In genomic region chr6:158143700-158144099, GRCh38 we compare ENCODE assay signal across 1 cellular context.
A peak's percentile ranks its signal among the peaks of the same experiment; 100 is the strongest.
TF ChIP-seq lines count a peak whose summit lies in the region.

No MANE protein-coding gene starts in this region.

TF ChIP-seq in HepG2, 621 proteins besides CTCF, POLR2A, EP300 and RAD21 (continued from another document and continues in another):
- TF ChIP-seq, protein P1, sequence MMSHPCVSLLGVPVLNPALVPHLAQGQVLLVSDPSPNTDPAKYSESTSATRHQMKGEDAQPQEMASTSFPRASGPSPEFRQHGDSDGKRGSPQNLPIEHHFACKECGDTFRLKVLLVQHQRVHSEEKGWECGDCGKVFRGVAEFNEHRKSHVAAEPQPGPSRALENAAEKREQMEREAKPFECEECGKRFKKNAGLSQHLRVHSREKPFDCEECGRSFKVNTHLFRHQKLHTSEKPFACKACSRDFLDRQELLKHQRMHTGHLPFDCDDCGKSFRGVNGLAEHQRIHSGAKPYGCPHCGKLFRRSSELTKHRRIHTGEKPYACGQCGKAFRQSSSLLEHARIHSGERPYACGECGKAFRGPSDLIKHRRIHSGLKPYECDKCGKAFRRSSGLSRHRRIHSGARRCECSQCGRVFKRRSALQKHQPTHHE (CRISPR knock-in tag; IDR thresholded peaks at IDR 0.05; ENCODE audit: borderline replicate concordance): no peak
- TF ChIP-seq KDM2A (CRISPR knock-in tag; IDR thresholded peaks at IDR 0.05; ENCODE audit: borderline replicate concordance, low read depth) (no peak), PITX1 (CRISPR knock-in tag; IDR thresholded peaks at IDR 0.05) (peak; percentile 36; the same call in 1 of the 2 replicates), TP53 (CRISPR knock-in tag; conservative IDR thresholded peaks at IDR 0.05) (no peak), KMT2A (CRISPR knock-in tag; IDR thresholded peaks at IDR 0.05) (no peak; the same call in 1 of the 2 replicates), ELF3 (CRISPR knock-in tag; IDR thresholded peaks at IDR 0.05) (no peak), NCOR1 (IDR thresholded peaks at IDR 0.05; ENCODE audit: borderline replicate concordance, low read length) (no peak), ZFP36L2 (CRISPR knock-in tag; IDR thresholded peaks at IDR 0.05) (no peak), HIC2 (CRISPR knock-in tag; IDR thresholded peaks at IDR 0.05; ENCODE audit: low read depth) (no peak), PRPF4 (IDR thresholded peaks at IDR 0.05; ENCODE audit: low read depth, low read length, poor library complexity, severe bottlenecking) (no peak), NFE2 (CRISPR knock-in tag; IDR thresholded peaks at IDR 0.05) (no peak), ZNF367 (CRISPR knock-in tag; IDR thresholded peaks at IDR 0.05; ENCODE audit: borderline replicate concordance) (no peak), ZNF644 (CRISPR knock-in tag; IDR thresholded peaks at IDR 0.05; ENCODE audit: low read depth) (no peak), STAT5B (CRISPR knock-in tag; IDR thresholded peaks at IDR 0.05) (no peak), ERF (CRISPR knock-in tag; IDR thresholded peaks at IDR 0.05) (no peak), GABPA (IDR thresholded peaks at IDR 0.05; ENCODE audit: low read depth, low read length) (no peak), GABPA (CRISPR knock-in tag; IDR thresholded peaks at IDR 0.05; ENCODE audit: low read depth) (0 out of 2 replicates have a peak, but pooled peaks have one; percentile 29), NR2F6 (IDR thresholded peaks at IDR 0.05) (no peak), NR2F6 (CRISPR knock-in tag; IDR thresholded peaks at IDR 0.05) (0 out of 2 replicates have a peak, but pooled peaks have one; percentile 19), RNF2 (conservative IDR thresholded peaks at IDR 0.05; ENCODE audit: low read depth) (no peak), CEBPB (IDR thresholded peaks at IDR 0.05; ENCODE audit: borderline replicate concordance, low read depth, low read length) (no peak), MAFF (IDR thresholded peaks at IDR 0.05; ENCODE audit: low read depth, low read length) (no peak), RBFOX2 (IDR thresholded peaks at IDR 0.05; ENCODE audit: low read depth, low read length) (no peak), FOXM1 (CRISPR knock-in tag; IDR thresholded peaks at IDR 0.05) (no peak), ZNF362 (CRISPR knock-in tag; IDR thresholded peaks at IDR 0.05; ENCODE audit: borderline replicate concordance) (no peak), ZNF629 (CRISPR knock-in tag; conservative IDR thresholded peaks at IDR 0.05) (no peak), YEATS2 (CRISPR knock-in tag; IDR thresholded peaks at IDR 0.05; ENCODE audit: borderline replicate concordance) (no peak), ZBTB7A (CRISPR knock-in tag; IDR thresholded peaks at IDR 0.05) (no peak), ZNF24 (IDR thresholded peaks at IDR 0.05) (no peak), ZNF558 (CRISPR knock-in tag; IDR thresholded peaks at IDR 0.05; ENCODE audit: borderline replicate concordance) (no peak), ZNF142 (CRISPR knock-in tag; IDR thresholded peaks at IDR 0.05) (no peak), ZSCAN22 (CRISPR knock-in tag; IDR thresholded peaks at IDR 0.05) (no peak), SUZ12 (IDR thresholded peaks at IDR 0.05; ENCODE audit: low read depth, low read length) (no peak), RFXAP (CRISPR knock-in tag; IDR thresholded peaks at IDR 0.05; ENCODE audit: borderline replicate concordance) (no peak)
- TF ChIP-seq, protein P2, sequence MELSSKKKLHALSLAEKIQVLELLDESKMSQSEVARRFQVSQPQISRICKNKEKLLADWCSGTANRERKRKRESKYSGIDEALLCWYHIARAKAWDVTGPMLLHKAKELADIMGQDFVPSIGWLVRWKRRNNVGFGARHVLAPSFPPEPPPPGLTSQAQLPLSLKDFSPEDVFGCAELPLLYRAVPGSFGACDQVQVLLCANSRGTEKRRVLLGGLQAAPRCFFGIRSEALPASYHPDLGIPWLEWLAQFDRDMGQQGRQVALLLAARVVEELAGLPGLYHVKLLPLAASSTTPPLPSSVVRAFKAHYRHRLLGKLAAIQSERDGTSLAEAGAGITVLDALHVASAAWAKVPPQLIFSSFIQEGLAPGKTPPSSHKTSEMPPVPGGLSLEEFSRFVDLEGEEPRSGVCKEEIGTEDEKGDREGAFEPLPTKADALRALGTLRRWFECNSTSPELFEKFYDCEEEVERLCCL (CRISPR knock-in tag; IDR thresholded peaks at IDR 0.05; ENCODE audit: borderline replicate concordance): no peak
- TF ChIP-seq, protein P3, sequence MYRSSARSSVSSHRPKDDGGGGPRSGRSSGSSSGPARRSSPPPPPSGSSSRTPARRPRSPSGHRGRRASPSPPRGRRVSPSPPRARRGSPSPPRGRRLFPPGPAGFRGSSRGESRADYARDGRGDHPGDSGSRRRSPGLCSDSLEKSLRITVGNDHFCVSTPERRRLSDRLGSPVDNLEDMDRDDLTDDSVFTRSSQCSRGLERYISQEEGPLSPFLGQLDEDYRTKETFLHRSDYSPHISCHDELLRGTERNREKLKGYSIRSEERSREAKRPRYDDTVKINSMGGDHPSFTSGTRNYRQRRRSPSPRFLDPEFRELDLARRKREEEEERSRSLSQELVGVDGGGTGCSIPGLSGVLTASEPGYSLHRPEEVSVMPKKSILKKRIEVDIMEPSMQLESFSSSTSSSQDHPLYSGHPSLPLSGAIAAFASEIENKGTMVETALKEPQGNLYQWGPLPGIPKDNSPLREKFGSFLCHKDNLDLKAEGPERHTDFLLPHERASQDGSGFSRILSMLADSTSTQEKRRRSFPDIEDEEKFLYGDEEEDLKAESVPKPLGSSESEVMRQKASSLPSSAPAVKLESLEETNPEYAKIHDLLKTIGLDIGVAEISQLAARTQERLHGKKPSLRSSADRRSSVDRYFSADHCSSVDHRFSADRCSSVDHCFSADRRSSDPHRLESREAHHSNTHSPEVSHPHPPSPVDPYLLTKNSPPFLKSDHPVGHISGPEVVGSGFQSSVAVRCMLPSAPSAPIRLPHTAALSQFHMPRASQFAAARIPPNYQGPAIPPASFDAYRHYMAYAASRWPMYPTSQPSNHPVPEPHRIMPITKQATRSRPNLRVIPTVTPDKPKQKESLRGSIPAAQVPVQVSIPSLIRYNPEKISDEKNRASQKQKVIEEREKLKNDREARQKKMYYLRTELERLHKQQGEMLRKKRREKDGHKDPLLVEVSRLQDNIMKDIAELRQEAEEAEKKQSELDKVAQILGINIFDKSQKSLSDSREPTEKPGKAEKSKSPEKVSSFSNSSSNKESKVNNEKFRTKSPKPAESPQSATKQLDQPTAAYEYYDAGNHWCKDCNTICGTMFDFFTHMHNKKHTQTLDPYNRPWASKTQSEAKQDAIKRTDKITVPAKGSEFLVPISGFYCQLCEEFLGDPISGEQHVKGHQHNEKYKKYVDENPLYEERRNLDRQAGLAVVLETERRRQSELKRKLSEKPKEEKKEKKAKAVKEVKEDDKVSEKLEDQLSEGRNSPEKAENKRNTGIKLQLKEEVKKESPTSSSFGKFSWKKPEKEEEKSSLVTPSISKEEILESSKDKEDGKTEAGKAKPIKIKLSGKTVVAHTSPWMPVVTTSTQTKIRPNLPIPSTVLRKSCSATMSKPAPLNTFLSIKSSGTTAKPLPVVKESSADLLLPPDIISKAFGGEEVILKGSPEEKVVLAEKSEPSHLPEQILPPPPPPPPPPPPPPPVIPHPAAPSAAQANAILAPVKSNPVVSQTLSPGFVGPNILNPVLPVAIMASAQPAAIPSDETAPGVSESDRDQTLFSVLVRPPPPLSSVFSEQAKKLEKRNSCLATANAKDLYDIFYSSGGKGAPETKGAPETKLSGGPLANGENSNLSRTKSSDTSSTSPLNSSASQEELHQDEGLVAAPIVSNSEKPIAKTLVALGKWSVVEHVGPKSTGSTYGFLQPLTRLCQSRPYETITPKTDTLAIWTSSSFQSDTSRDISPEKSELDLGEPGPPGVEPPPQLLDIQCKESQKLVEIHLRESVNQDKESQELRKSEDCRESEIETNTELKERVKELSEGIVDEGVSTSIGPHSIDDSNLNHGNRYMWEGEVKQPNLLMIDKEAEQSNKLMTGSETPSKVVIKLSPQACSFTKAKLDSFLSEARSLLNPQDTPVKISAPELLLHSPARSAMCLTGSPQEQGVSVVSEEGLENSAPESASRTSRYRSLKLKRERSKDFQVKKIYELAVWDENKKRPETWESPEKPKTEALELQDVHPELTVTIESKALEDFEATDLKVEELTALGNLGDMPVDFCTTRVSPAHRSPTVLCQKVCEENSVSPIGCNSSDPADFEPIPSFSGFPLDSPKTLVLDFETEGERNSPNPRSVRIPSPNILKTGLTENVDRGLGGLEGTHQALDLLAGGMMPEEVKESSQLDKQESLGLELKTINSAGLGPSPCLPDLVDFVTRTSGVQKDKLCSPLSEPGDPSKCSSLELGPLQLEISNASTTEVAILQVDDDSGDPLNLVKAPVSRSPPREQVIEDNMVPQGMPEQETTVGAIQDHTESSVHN (CRISPR knock-in tag; IDR thresholded peaks at IDR 0.05): no peak
- TF ChIP-seq, protein P4, sequence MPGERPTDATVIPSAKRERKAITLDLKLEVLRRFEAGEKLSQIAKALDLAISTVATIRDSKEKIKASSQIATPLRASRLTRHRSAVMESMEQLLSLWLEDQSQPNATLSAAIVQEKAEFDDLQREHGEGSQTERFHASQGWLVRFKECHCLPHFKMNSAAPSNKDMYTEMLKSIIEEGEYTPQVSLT (CRISPR knock-in tag; IDR thresholded peaks at IDR 0.05; ENCODE audit: borderline replicate concordance, low read depth): no peak
- TF ChIP-seq, protein P5, sequence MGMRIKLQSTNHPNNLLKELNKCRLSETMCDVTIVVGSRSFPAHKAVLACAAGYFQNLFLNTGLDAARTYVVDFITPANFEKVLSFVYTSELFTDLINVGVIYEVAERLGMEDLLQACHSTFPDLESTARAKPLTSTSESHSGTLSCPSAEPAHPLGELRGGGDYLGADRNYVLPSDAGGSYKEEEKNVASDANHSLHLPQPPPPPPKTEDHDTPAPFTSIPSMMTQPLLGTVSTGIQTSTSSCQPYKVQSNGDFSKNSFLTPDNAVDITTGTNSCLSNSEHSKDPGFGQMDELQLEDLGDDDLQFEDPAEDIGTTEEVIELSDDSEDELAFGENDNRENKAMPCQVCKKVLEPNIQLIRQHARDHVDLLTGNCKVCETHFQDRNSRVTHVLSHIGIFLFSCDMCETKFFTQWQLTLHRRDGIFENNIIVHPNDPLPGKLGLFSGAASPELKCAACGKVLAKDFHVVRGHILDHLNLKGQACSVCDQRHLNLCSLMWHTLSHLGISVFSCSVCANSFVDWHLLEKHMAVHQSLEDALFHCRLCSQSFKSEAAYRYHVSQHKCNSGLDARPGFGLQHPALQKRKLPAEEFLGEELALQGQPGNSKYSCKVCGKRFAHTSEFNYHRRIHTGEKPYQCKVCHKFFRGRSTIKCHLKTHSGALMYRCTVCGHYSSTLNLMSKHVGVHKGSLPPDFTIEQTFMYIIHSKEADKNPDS (CRISPR knock-in tag; IDR thresholded peaks at IDR 0.05): no peak
- TF ChIP-seq, protein P6, sequence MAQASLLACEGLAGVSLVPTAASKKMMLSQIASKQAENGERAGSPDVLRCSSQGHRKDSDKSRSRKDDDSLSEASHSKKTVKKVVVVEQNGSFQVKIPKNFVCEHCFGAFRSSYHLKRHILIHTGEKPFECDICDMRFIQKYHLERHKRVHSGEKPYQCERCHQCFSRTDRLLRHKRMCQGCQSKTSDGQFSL (CRISPR knock-in tag; IDR thresholded peaks at IDR 0.05): no peak
